ENCODE assay signal across 28 cellular contexts in the genomic region with DNA sequence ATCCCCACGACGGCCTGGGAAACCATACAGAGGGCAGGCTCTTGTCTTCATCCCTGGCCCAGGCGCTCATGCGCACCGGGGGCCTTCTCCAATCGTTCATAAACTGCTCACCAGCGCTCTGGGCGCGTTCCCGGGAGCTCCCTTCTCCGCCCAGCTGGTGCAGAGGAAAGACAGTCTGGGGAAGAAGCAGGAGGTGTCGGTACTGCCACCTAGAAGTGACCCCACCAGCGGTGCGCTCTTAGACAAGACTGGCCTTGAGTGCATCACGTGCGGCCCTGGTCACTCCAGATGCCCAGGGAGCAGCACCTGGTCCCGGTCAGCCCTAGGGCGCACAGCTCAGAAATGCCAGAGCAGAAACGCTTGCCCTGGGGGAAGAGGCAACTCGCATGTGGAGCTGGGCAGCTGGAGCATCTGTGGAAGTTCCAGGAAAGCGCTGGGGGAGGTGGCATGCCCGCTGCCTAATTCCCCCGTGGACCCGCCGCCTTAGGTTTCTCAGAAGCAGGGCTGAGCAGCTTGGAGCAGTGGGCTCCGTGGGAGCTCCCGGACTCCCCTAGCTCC. TPM values are rescaled to one million over a fixed set of nuclear protein-coding genes. Genes with fewer than 3 reads are reported as not detected.
DNase-seq lines count a peak whose midpoint lies in the region; ATAC-seq and TF ChIP-seq lines count a peak whose summit lies in the region.
"Had no signal": no experiment of that assay in that cellular context is flagged by ENCODE, and none has a peak within 500 bp of the region (broad histone marks: within the 10 kb centered on the region; RNA-seq: fewer than 3 reads in every experiment).

No MANE protein-coding gene starts in this region.

- H2BK15ac ChIP-seq in H9 (ENCODE audit: low read depth, low read length) = no peak overlapping the region

- H2AFZ ChIP-seq in H9 (ENCODE audit: low read length) = no peak overlapping the region

- intact Hi-C loops in lower leg skin (cut with DNase I; ENCODE audit: low total_unique reads) = no loop called here

- H4K8ac ChIP-seq in H9 (replicated peaks; ENCODE audit: insufficient read length, low read depth, low read length) = no peak overlapping the region

- H3K4me1 ChIP-seq in H9 (ENCODE audit: insufficient read depth, low read length) = no peaks in the 10 kb centered on the region
- peaks cover 14% of the 10 kb centered on the region; the same call in 1 of the 2 replicates for H3K4me1 ChIP-seq in iPS-20b (ENCODE audit: insufficient read depth, low read length)

- no peaks in the 10 kb centered on the region for H3K36me3 ChIP-seq in iPS-20b (ENCODE audit: insufficient read depth, low read depth, low read length)
- H3K36me3 ChIP-seq: ascending aorta, ovary, thoracic aorta, vagina had no signal

- ATAC-seq in activated T-helper 17 cell treated with anti-CD3 and anti-CD28 coated beads, Interleukin-2, amount 50 U/mL, for 72 hours (replicated peaks) = no peak
- ATAC-seq in activated naive CD4-positive, alpha-beta T cell treated with anti-CD3 and anti-CD28 coated beads, Interleukin-2, amount 50 U/mL, for 72 hours = no peak
- ATAC-seq: HCT116, right cardiac atrium, T-cell had no signal

- peaks cover 5% of the 10 kb centered on the region for H3K23me2 ChIP-seq in H9 (ENCODE audit: insufficient read length, low read depth, low read length, poor library complexity, severe bottlenecking)

- no peak overlapping the region for H3K9ac ChIP-seq in H9 (ENCODE audit: extremely low read depth, insufficient read length, low read length)
- H3K9ac ChIP-seq in iPS-20b (ENCODE audit: low read depth, low read length) = no peak overlapping the region

- H3K27me3 ChIP-seq in H9 (ENCODE audit: insufficient read depth, low read length) (peaks cover 68% of the 10 kb centered on the region), iPS-20b (ENCODE audit: insufficient read depth, low read length) (peaks cover 100% of the 10 kb centered on the region)

- TF ChIP-seq CTCF in H9 (conservative IDR thresholded peaks at IDR 0.05) (no peak), lower leg skin (IDR thresholded peaks at IDR 0.05) (no peak)

- H3K79me1 ChIP-seq in H9 (ENCODE audit: insufficient read depth, low read depth, low read length, poor library complexity, severe bottlenecking) = no peaks in the 10 kb centered on the region

- no peak overlapping the region for H2AK5ac ChIP-seq in H9 (ENCODE audit: insufficient read length, low read length)

- WGBS in H9 (ENCODE audit: extremely low coverage, insufficient read length, low lambda C conversion rate) = no CpG with 5 or more reads among the region's 27 CpGs
- WGBS in lower leg skin, 2 donors = 40 to 51% methylated on average over 21 to 26 of the region's 27 CpGs

- H3K18ac ChIP-seq in H9 (ENCODE audit: insufficient read length, low read depth, low read length) = no peak overlapping the region

- H3K4me3 Mint-ChIP-seq in H9 = peak overlapping the region in 1 of 2 experiments; percentile 70; a peak in 3 of 5 replicates
- peak overlapping the region; percentile 69 for H3K4me3 Mint-ChIP-seq in activated T-helper 17 cell treated with anti-CD3 and anti-CD28 coated beads, Interleukin-2, amount 50 U/mL, for 72 hours
- H3K4me3 Mint-ChIP-seq: memory B cell had no signal

- no peak overlapping the region for H3T11ph ChIP-seq in H9 (ENCODE audit: low read length)

- no peaks in the 10 kb centered on the region for H3K36me3 Mint-ChIP-seq in H9 (ENCODE audit: insufficient read depth in 1 of 3, low read depth in 3 of 3)
- H3K36me3 Mint-ChIP-seq in activated T-helper 17 cell treated with anti-CD3 and anti-CD28 coated beads, Interleukin-2, amount 50 U/mL, for 72 hours (ENCODE audit: low read depth) = peaks cover 5% of the 10 kb centered on the region
- peaks cover 6 to 25% of the 10 kb centered on the region in 2 donors for H3K36me3 Mint-ChIP-seq in activated naive CD4-positive, alpha-beta T cell treated with anti-CD3 and anti-CD28 coated beads, Interleukin-2, amount 50 U/mL, for 72 hours
- H3K36me3 Mint-ChIP-seq: activated naive CD8-positive, alpha-beta T cell; memory B cell; T-cell had no signal

- TF ChIP-seq POLR2A in lower leg skin (IDR thresholded peaks at IDR 0.05) = no peak

- H4K5ac ChIP-seq in H9 (ENCODE audit: insufficient read length, low read depth, low read length) = no peak overlapping the region

- no peak overlapping the region for H3K23ac ChIP-seq in H9 (ENCODE audit: insufficient read length, low read depth, low read length)

- no peaks in the 10 kb centered on the region for H4K20me1 ChIP-seq in H9 (ENCODE audit: control insufficient read depth, insufficient read depth, insufficient read length)

- DNase-seq in H9 (peak; percentile 54), retina (peak; percentile 57), SIG-M5 (lab: John Stamatoyannopoulos, UW) (no peak), lower leg skin (ENCODE audit: low spot score in 2 of 2) (no peak)
- DNase-seq in activated naive CD4-positive, alpha-beta T cell treated with anti-CD3 and anti-CD28 coated beads, Interleukin-2, amount 50 U/mL, for 72 hours (ENCODE audit: low spot score in 2 of 2) = no peak
- DNase-seq: activated CD8-positive, alpha-beta memory T cell treated with anti-CD3 and anti-CD28 coated beads, Interleukin-2, amount 50 U/mL, for 4 hours; C1 segment of cervical spinal cord; caudate nucleus; NCI-H1092; NCI-H2029; NCI-H446; ovary; right cardiac atrium; stimulated activated CD4-positive, alpha-beta T cell treated with anti-CD3 and anti-CD28 coated beads, Interleukin-4, amount 100 ng/mL, for 4 hours; stimulated activated naive CD4-positive, alpha-beta T cell treated with Interleukin-2 at 50 U/mL for 16 hours; T-cell had no signal

- H3K27me3 Mint-ChIP-seq in H9 (ENCODE audit: low read depth) = peaks cover 98% of the 10 kb centered on the region
- peaks cover 63% of the 10 kb centered on the region for H3K27me3 Mint-ChIP-seq in activated T-helper 17 cell treated with anti-CD3 and anti-CD28 coated beads, Interleukin-2, amount 50 U/mL, for 72 hours

- H3K56ac ChIP-seq in H9 (ENCODE audit: insufficient read length, low read depth, low read length) = no peak overlapping the region

- peaks cover 41 to 56% of the 10 kb centered on the region in 2 experiments for H3K4me1 Mint-ChIP-seq in H9
- H3K4me1 Mint-ChIP-seq in activated T-helper 17 cell treated with anti-CD3 and anti-CD28 coated beads, Interleukin-2, amount 50 U/mL, for 72 hours = peaks cover 14% of the 10 kb centered on the region

- H3K4me2 ChIP-seq in H9 (ENCODE audit: insufficient read depth, insufficient read length, low read length) = peak overlapping the region; percentile 52

- no peak overlapping the region for H3K4ac ChIP-seq in H9 (ENCODE audit: low read depth, low read length)

- H2BK12ac ChIP-seq in H9 (ENCODE audit: insufficient read length, low read depth, low read length) = no peak overlapping the region

- no peaks in the 10 kb centered on the region for H3K79me2 ChIP-seq in H9 (ENCODE audit: insufficient read depth, low read length)

- no peak overlapping the region for H3K14ac ChIP-seq in H9 (ENCODE audit: insufficient read depth, low read length)

- no peak overlapping the region for H2BK120ac ChIP-seq in H9 (ENCODE audit: low read depth, low read length, poor library complexity, severe bottlenecking)

- H3K4me3 ChIP-seq in iPS-20b (ENCODE audit: low read length) (peak overlapping the region; percentile 33; the same call in 1 of the 2 replicates), lower leg skin (ENCODE audit: low read depth, poor library complexity, severe bottlenecking) (no peak overlapping the region)
- H3K4me3 ChIP-seq: ovary had no signal

- H4K91ac ChIP-seq in H9 (ENCODE audit: insufficient read length, low read depth, low read length) = no peak overlapping the region

- no peak overlapping the region for H2BK20ac ChIP-seq in H9 (ENCODE audit: low read depth, low read length, poor library complexity, severe bottlenecking)

- H3K27ac Mint-ChIP-seq in H9 = no peak overlapping the region
- no peak overlapping the region for H3K27ac Mint-ChIP-seq in activated T-helper 17 cell treated with anti-CD3 and anti-CD28 coated beads, Interleukin-2, amount 50 U/mL, for 72 hours
- H3K27ac Mint-ChIP-seq in activated naive CD4-positive, alpha-beta T cell treated with anti-CD3 and anti-CD28 coated beads, Interleukin-2, amount 50 U/mL, for 72 hours = no peak overlapping the region
- H3K27ac Mint-ChIP-seq: activated naive CD8-positive, alpha-beta T cell; dendritic cell treated with granulocyte-macrophage colony-stimulating factor and Interleukin-4, amounts not matched to agents 40 ng/mL and 50 ng/mL, for 4 days; memory B cell; T-cell had no signal

- no peak overlapping the region for H2BK5ac ChIP-seq in H9 (ENCODE audit: insufficient read length, low read length)

- H3K27ac ChIP-seq in H9 (ENCODE audit: insufficient read length, low read depth, low read length) (no peak overlapping the region), iPS-20b (ENCODE audit: low read length) (no peak overlapping the region)
- H3K27ac ChIP-seq: ascending aorta, HL-60, ovary, thoracic aorta, vagina had no signal

- H3K9me3 Mint-ChIP-seq in H9 = peaks cover 0 to 2% of the 10 kb centered on the region in 2 experiments; a peak in 2 of 5 replicates
- H3K9me3 Mint-ChIP-seq in activated T-helper 17 cell treated with anti-CD3 and anti-CD28 coated beads, Interleukin-2, amount 50 U/mL, for 72 hours = no peaks in the 10 kb centered on the region
- no peaks in the 10 kb centered on the region for H3K9me3 Mint-ChIP-seq in activated naive CD4-positive, alpha-beta T cell treated with anti-CD3 and anti-CD28 coated beads, Interleukin-2, amount 50 U/mL, for 72 hours
- H3K9me3 Mint-ChIP-seq: dendritic cell treated with granulocyte-macrophage colony-stimulating factor and Interleukin-4, amounts not matched to agents 40 ng/mL and 50 ng/mL, for 4 days; memory B cell; T-cell had no signal

- H3K9me3 ChIP-seq in H9 (ENCODE audit: control insufficient read depth, low read depth, low read length) (no peaks in the 10 kb centered on the region), iPS-20b (ENCODE audit: insufficient read depth, low read depth, low read length) (no peaks in the 10 kb centered on the region)
- H3K9me3 ChIP-seq: ascending aorta, thoracic aorta, vagina had no signal

RNA-seq across cellular contexts. Expression of a gene that starts 2.5 kb away (rescaled TPM):
- total RNA-seq in H9 (2021) = 0.22 TPM in 1 of 2 replicates, not detected in the other
- total RNA-seq in activated T-helper 17 cell treated with anti-CD3 and anti-CD28 coated beads, Interleukin-2, amount 50 U/mL, for 72 hours = not detected
- not detected for total RNA-seq in activated naive CD4-positive, alpha-beta T cell treated with anti-CD3 and anti-CD28 coated beads, Interleukin-2, amount 50 U/mL, for 72 hours
- total RNA-seq in lower leg skin = 1 to 10 TPM in 1 of 4 donors, under 1 TPM in 1, not detected in 2; 0.52 to 1.1 TPM
- total RNA-seq: ascending aorta, glomerular endothelial cell, myocyte, right cardiac atrium had no signal

Comparison
In these comparisons a context has a peak if more than half of its experiments do, and no peak if none do; other contexts are left out.
1. DNase-seq: peak in H9 (single experiment) and retina (single experiment); none in SIG-M5 (single experiment), activated naive CD4-positive, alpha-beta T cell treated with anti-CD3 and anti-CD28 coated beads, Interleukin-2, amount 50 U/mL, for 72 hours (0 of 2) and lower leg skin (0 of 2).